8 cellular contexts compared by ENCODE assay signal in genomic region chr11:44949160-44950035, GRCh38. TPM values are rescaled to one million over a fixed set of nuclear protein-coding genes. Genes with fewer than 3 reads are reported as not detected.
DNase-seq lines count a peak whose midpoint lies in the region; ATAC-seq and TF ChIP-seq lines count a peak whose summit lies in the region.

No MANE protein-coding gene starts in this region.

- H3K36me3 Mint-ChIP-seq in naive thymus-derived CD4-positive, alpha-beta T cell = no peaks in the 10 kb centered on the region

- POLR2A ChIA-PET in naive thymus-derived CD4-positive, alpha-beta T cell (lab: Charles Lee) = no interaction called here

- intact Hi-C loops in naive thymus-derived CD4-positive, alpha-beta T cell (cut with micrococcal nuclease) = loop anchor here in 1 of 2 donors (5.0 kb wide), 2 partner anchors 133 to 153 kb away; no protein-coding TSS in a partner anchor
- intact Hi-C loops in vagina (cut with DNase I) = loop anchor here (10.0 kb wide), 1 partner anchor 385 kb away; no protein-coding TSS in a partner anchor

- peak overlapping the region; percentile 35 to 88 (median 80) for H3K4me3 Mint-ChIP-seq in naive thymus-derived CD4-positive, alpha-beta T cell

- H3K9me3 ChIP-seq in HUES48 (ENCODE audit: control insufficient read depth, insufficient read depth, low read length) = no peaks in the 10 kb centered on the region
- no peaks in the 10 kb centered on the region for H3K9me3 ChIP-seq in naive thymus-derived CD4-positive, alpha-beta T cell (ENCODE audit: control insufficient read depth in 2 of 3, low read length in 3 of 3)
- no peaks in the 10 kb centered on the region for H3K9me3 ChIP-seq in vagina

- H3K4me3 ChIP-seq in HUES48 (ENCODE audit: low read depth, low read length) = peak overlapping the region; percentile 80
- H3K4me3 ChIP-seq in epithelial cell of proximal tubule (ENCODE audit: low read depth, low read length) = peak overlapping the region; percentile 45
- H3K4me3 ChIP-seq in naive thymus-derived CD4-positive, alpha-beta T cell (ENCODE audit: low read length) = peak overlapping the region; percentile 62
- H3K4me3 ChIP-seq in vagina = peak overlapping the region; percentile 71 to 75

- CTCF ChIA-PET in naive thymus-derived CD4-positive, alpha-beta T cell (lab: Charles Lee) = interaction anchor here (0.9 to 1.8 kb wide), 3 partner anchors 133 to 155 kb away, joined by 3 to 8 read pairs (median 7); no protein-coding TSS in a partner anchor

- peak; percentile 10 to 36 for DNase-seq in AML-193 (lab: John Stamatoyannopoulos, UW)
- peak; percentile 45 for DNase-seq in activated CD4-positive, alpha-beta T cell treated with anti-CD3 and anti-CD28 coated beads for 48 hours
- DNase-seq in epithelial cell of proximal tubule (ENCODE audit: low read depth) = no peak
- peak in 3 of 9 donors; percentile 19 to 29 (median 21) for DNase-seq in naive thymus-derived CD4-positive, alpha-beta T cell
- no peak for DNase-seq in vagina (ENCODE audit: extremely low spot score in 2 of 2)

- H3K36me3 ChIP-seq in HUES48 (ENCODE audit: control insufficient read depth, insufficient read depth, low read length) (no peaks in the 10 kb centered on the region), vagina (no peaks in the 10 kb centered on the region)
- H3K36me3 ChIP-seq in naive thymus-derived CD4-positive, alpha-beta T cell (ENCODE audit: control insufficient read depth in 2 of 3, insufficient read depth in 3 of 3, low read length in 3 of 3) = no peaks in the 10 kb centered on the region

- TF ChIP-seq POLR2A in vagina (IDR thresholded peaks at IDR 0.05) = peak in 1 of 2 donors; percentile 20

- H3K4me1 ChIP-seq in HUES48 (ENCODE audit: control insufficient read depth, insufficient read depth, low read length) (peaks cover 35% of the 10 kb centered on the region), vagina (peaks cover 9% of the 10 kb centered on the region)
- peaks cover 0 to 6% of the 10 kb centered on the region in 2 donors for H3K4me1 ChIP-seq in naive thymus-derived CD4-positive, alpha-beta T cell (ENCODE audit: control insufficient read depth in 2 of 2, insufficient read depth in 2 of 2, low read length in 2 of 2)

- TF ChIP-seq CTCF in epithelial cell of proximal tubule (conservative IDR thresholded peaks at IDR 0.05; ENCODE audit: low read depth, low read length) (peak; percentile 38), vagina (IDR thresholded peaks at IDR 0.05) (peak in 2 of 3 experiments; percentile 20 to 21)

- H3K27me3 ChIP-seq in HUES48 (ENCODE audit: control insufficient read depth, insufficient read depth, low read length) (no peaks in the 10 kb centered on the region), vagina (no peaks in the 10 kb centered on the region)
- H3K27me3 ChIP-seq in naive thymus-derived CD4-positive, alpha-beta T cell (ENCODE audit: control insufficient read depth in 2 of 2, insufficient read depth in 2 of 2, low read length in 2 of 2) = no peaks in the 10 kb centered on the region

- H3K27ac ChIP-seq in HUES48 (ENCODE audit: low read depth, low read length) (peak overlapping the region; percentile 81), vagina (peak overlapping the region; percentile 79)
- no peak overlapping the region for H3K27ac ChIP-seq in naive thymus-derived CD4-positive, alpha-beta T cell (ENCODE audit: low read depth, low read length)

- peak; percentile 34 for ATAC-seq in naive thymus-derived CD4-positive, alpha-beta T cell
- ATAC-seq in HG03175 (IDR thresholded peaks at IDR 0.05; ENCODE audit: unreplicated experiment) (no peak), GM18498 (IDR thresholded peaks at IDR 0.05; ENCODE audit: unreplicated experiment) (no peak)

- no peaks in the 10 kb centered on the region for H3K9me3 Mint-ChIP-seq in naive thymus-derived CD4-positive, alpha-beta T cell

- no peak overlapping the region for H3K9ac ChIP-seq in HUES48 (ENCODE audit: low read depth, low read length)

- peaks cover 0 to 11% (median 5%) of the 10 kb centered on the region in 7 donors for H3K4me1 Mint-ChIP-seq in naive thymus-derived CD4-positive, alpha-beta T cell

- peak overlapping the region in 1 of 9 donors; percentile 51 for H3K27ac Mint-ChIP-seq in naive thymus-derived CD4-positive, alpha-beta T cell

- peaks cover 0 to 37% (median 0%) of the 10 kb centered on the region in 5 donors for H3K27me3 Mint-ChIP-seq in naive thymus-derived CD4-positive, alpha-beta T cell

RNA-seq across cellular contexts. Expression of gene TP53I11, which starts 1.3 kb away (rescaled TPM):
- 8.0 and 34.4 TPM in 2 replicates for total RNA-seq in epithelial cell of proximal tubule
- total RNA-seq in naive thymus-derived CD4-positive, alpha-beta T cell = 1 to 10 TPM in 3 of 5 experiments, under 1 TPM in 2; 0.40 to 7.6 (median 2.0) TPM
- polyA plus RNA-seq in naive thymus-derived CD4-positive, alpha-beta T cell = 1 to 10 TPM in 1 of 2 donors, under 1 TPM in 1; 0.35 to 1.2 TPM
- total RNA-seq in vagina = 50.6 TPM

Comparison
In these comparisons a context has a peak if more than half of its experiments do, and no peak if none do; other contexts are left out.
1. DNase-seq: peak in AML-193 (2 of 2) and activated CD4-positive, alpha-beta T cell treated with anti-CD3 and anti-CD28 coated beads for 48 hours (single experiment); none in epithelial cell of proximal tubule (single experiment) and vagina (0 of 2).
2. Peak in every context shown above with its lines, with median percentiles within 50 percentile points of each other: H3K4me3 ChIP-seq.